Comparison of ENCODE assay signal across 9 cellular contexts in genomic region chr11:116073854-116074837, GRCh38.
DNase-seq lines count a peak whose midpoint lies in the region; ATAC-seq, FAIRE-seq and TF ChIP-seq lines count a peak whose summit lies in the region.
"Had no signal": no experiment of that assay in that cellular context is flagged by ENCODE, and none has a peak within 500 bp of the region (broad histone marks: within the 10 kb centered on the region; RNA-seq: fewer than 3 reads in every experiment).

No MANE protein-coding gene starts in this region.

- peaks cover 16% of the 10 kb centered on the region for H3K4me1 ChIP-seq in cardiac muscle cell (ENCODE audit: low read depth)
- no peaks in the 10 kb centered on the region for H3K4me1 ChIP-seq in ascending aorta

- peak; percentile 33 for FAIRE-seq in GM12891 (lab: Jason Lieb, UNC)
- FAIRE-seq: keratinocyte had no signal

- peak overlapping the region; percentile 71 for H3K27ac ChIP-seq in cardiac muscle cell
- H3K27ac ChIP-seq in ascending aorta: no peak overlapping the region

- no peak for TF ChIP-seq CTCF in cardiac muscle cell (IDR thresholded peaks at IDR 0.05; ENCODE audit: low read depth, low read length)
- TF ChIP-seq CTCF in ascending aorta (IDR thresholded peaks at IDR 0.05): no peak

- peak; percentile 17 for DNase-seq in GM12891 (ENCODE audit: insufficient read length, low spot score)
- DNase-seq in NCI-H2196 (lab: John Stamatoyannopoulos, UW; ENCODE audit: unreplicated experiment): peak; percentile 64
- peak; percentile 12 to 80 for DNase-seq in cardiac muscle cell (ENCODE audit: low read depth in 1 of 2, low spot score in 1 of 2)
- no peak for DNase-seq in ascending aorta (ENCODE audit: low spot score in 2 of 2)
- DNase-seq in effector CD8-positive, alpha-beta T cell (lab: John Stamatoyannopoulos, UW): no peak
- no peak for DNase-seq in activated CD4-positive, alpha-beta T cell treated with anti-CD3 and anti-CD28 coated beads, Interleukin-2, amount 50 U/mL, for 4 hours
- no peak for DNase-seq in DMS114 treated with DMSO at 0.1 percent for 48 hours (lab: John Stamatoyannopoulos, UW; ENCODE audit: unreplicated experiment)

- H3K27me3 ChIP-seq in cardiac muscle cell (peaks cover 4% of the 10 kb centered on the region), ascending aorta (no peaks in the 10 kb centered on the region)

- H3K4me3 ChIP-seq in cardiac muscle cell (no peak overlapping the region), ascending aorta (no peak overlapping the region)

- H3K36me3 ChIP-seq in cardiac muscle cell (no peaks in the 10 kb centered on the region), ascending aorta (no peaks in the 10 kb centered on the region)

- peak; percentile 80 for ATAC-seq in GM21786 (IDR thresholded peaks at IDR 0.05; ENCODE audit: unreplicated experiment)

- no peak for TF ChIP-seq POLR2A in GM12891 (IDR thresholded peaks at IDR 0.05; ENCODE audit: low read depth, low read length)

- H3K9me3 ChIP-seq in cardiac muscle cell (ENCODE audit: low read depth) (no peaks in the 10 kb centered on the region), ascending aorta (no peaks in the 10 kb centered on the region)

- intact Hi-C loops in ascending aorta (cut with DNase I): no loop called here

TF ChIP-seq in GM12891, 5 proteins besides CTCF, POLR2A, EP300 and RAD21:
- TF ChIP-seq SPI1 (IDR thresholded peaks at IDR 0.05; ENCODE audit: low read depth, low read length): 0 out of 2 replicates have a peak, but pooled peaks have one; percentile 3
- TF ChIP-seq PAX5 (IDR thresholded peaks at IDR 0.05; ENCODE audit: insufficient read depth, low read length, severe bottlenecking): peak; percentile 27
- no peak for TF ChIP-seq POU2F2 (IDR thresholded peaks at IDR 0.05; ENCODE audit: low read depth, low read length)

Comparison
In these comparisons a context has a peak if more than half of its experiments do, and no peak if none do; other contexts are left out.
1. DNase-seq: peak in GM12891 (single experiment), NCI-H2196 (single experiment) and cardiac muscle cell (2 of 2); none in ascending aorta (0 of 2), effector CD8-positive, alpha-beta T cell (single experiment), activated CD4-positive, alpha-beta T cell treated with anti-CD3 and anti-CD28 coated beads, Interleukin-2, amount 50 U/mL, for 4 hours (0 of 2) and DMS114 treated with DMSO at 0.1 percent for 48 hours (single experiment).